20 cellular contexts compared by ENCODE assay signal in the genomic region with DNA sequence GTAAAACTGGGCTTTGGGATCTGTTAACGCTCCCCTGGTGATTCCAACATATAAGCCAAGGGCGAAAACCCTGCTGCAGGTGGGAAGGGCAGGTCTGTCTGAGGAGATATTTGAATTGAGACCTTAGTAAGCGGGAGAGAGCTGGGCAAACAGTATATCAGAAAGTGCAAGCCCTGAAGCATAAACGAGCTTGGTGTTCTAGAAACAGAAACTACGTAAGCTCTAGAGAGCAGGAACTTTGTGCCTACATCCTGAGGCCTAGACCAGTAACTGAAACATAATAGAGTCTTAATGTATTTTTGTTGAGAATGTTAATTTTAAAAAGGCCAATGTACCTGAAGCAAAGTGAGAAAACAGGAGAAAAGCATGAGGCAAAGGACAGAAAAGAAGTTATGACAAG.
DNase-seq lines count a peak whose midpoint lies in the region; ATAC-seq, FAIRE-seq and TF ChIP-seq lines count a peak whose summit lies in the region.
"Had no signal": no experiment of that assay in that cellular context is flagged by ENCODE, and none has a peak within 500 bp of the region (broad histone marks: within the 10 kb centered on the region; RNA-seq: fewer than 3 reads in every experiment).

No MANE protein-coding gene starts in this region.

- intact Hi-C loops in cardiac septum (cut with DNase I) = no loop called here

- no peak overlapping the region for H3K4me3 Mint-ChIP-seq in WTC11
- H3K4me3 Mint-ChIP-seq: CD8-positive, alpha-beta T cell; T-helper 17 cell had no signal

- no peak overlapping the region for H3K4me2 ChIP-seq in mesendoderm (ENCODE audit: low read length)

- no peaks in the 10 kb centered on the region for H3K27me3 ChIP-seq in mesendoderm (ENCODE audit: insufficient read depth, low read length, poor library complexity)
- H3K27me3 ChIP-seq: SJSA1 had no signal

- H3K4ac ChIP-seq in mesendoderm (ENCODE audit: low read depth, low read length) = peak overlapping the region; percentile 81

- no peak overlapping the region for H4K5ac ChIP-seq in mesendoderm (ENCODE audit: low read length)

- peaks cover 7% of the 10 kb centered on the region for H3K4me1 ChIP-seq in mesendoderm (ENCODE audit: control insufficient read depth, low read depth, low read length)
- H3K4me1 ChIP-seq: HAP-1 had no signal

- peak overlapping the region; percentile 12 for H2BK120ac ChIP-seq in mesendoderm (ENCODE audit: low read depth, low read length)

- no peak overlapping the region for H3K9ac ChIP-seq in mesendoderm (ENCODE audit: low read length)

- H3K4me1 Mint-ChIP-seq in WTC11 = peaks cover 71% of the 10 kb centered on the region

- no peak overlapping the region for H3K23ac ChIP-seq in mesendoderm (ENCODE audit: low read length)

- H3K27ac ChIP-seq in mesendoderm (ENCODE audit: low read depth, low read length) = peak overlapping the region; percentile 30
- H3K27ac ChIP-seq: SJSA1 had no signal

- peak; percentile 47 for FAIRE-seq in GM12891 (lab: Jason Lieb, UNC)

- H3K9me3 Mint-ChIP-seq in WTC11 = peaks cover 14% of the 10 kb centered on the region
- H3K9me3 Mint-ChIP-seq: CD8-positive, alpha-beta T cell had no signal

- no peaks in the 10 kb centered on the region for H3K79me1 ChIP-seq in mesendoderm (ENCODE audit: low read length)

- CTCF ChIA-PET in WTC11 (lab: Charles Lee) = interaction anchor here (0.7 kb wide), 1 partner anchor 10 kb away, joined by 3 read pairs; no protein-coding TSS in a partner anchor

- peak overlapping the region; percentile 69 for H3K27ac Mint-ChIP-seq in WTC11
- H3K27ac Mint-ChIP-seq: CD8-positive, alpha-beta T cell; T-helper 17 cell had no signal

- no peaks in the 10 kb centered on the region for H3K36me3 ChIP-seq in mesendoderm (ENCODE audit: control insufficient read depth, insufficient read depth, low read length)
- H3K36me3 ChIP-seq: HAP-1, SJSA1 had no signal

- no peak overlapping the region for H2AK5ac ChIP-seq in mesendoderm (ENCODE audit: low read length)

- WGBS in mesendoderm (ENCODE audit: extremely low coverage, insufficient coverage, low lambda C conversion rate) = no CpG with 5 or more reads among the region's 5 CpGs

- no peak overlapping the region for H4K8ac ChIP-seq in mesendoderm (ENCODE audit: low read depth, low read length)

- no peak overlapping the region for H3K4me3 ChIP-seq in mesendoderm (ENCODE audit: low read length)
- H3K4me3 ChIP-seq: HAP-1, SJSA1 had no signal

- peaks cover 18% of the 10 kb centered on the region for H3K36me3 Mint-ChIP-seq in WTC11
- H3K36me3 Mint-ChIP-seq: CD8-positive, alpha-beta T cell had no signal

- H3K27me3 Mint-ChIP-seq in WTC11 (ENCODE audit: low read depth) = no peaks in the 10 kb centered on the region

- H3K18ac ChIP-seq in mesendoderm (ENCODE audit: low read length) = peak overlapping the region; percentile 68

- no peak for TF ChIP-seq CTCF in WTC11 (IDR thresholded peaks at IDR 0.05)

- peak overlapping the region; percentile 29 for H3K56ac ChIP-seq in mesendoderm (ENCODE audit: low read length)

- POLR2A ChIA-PET in WTC11 (lab: Charles Lee) = no interaction called here

- ATAC-seq in HG03095 (IDR thresholded peaks at IDR 0.05; ENCODE audit: unreplicated experiment) (peak; percentile 65), WTC11 (no peak)
- ATAC-seq: CD8-positive, alpha-beta T cell; Right ventricle myocardium inferior; T-helper 17 cell had no signal

- DNase-seq in GM12891 (ENCODE audit: insufficient read length, low spot score) (no peak), WTC11 (ENCODE audit: low spot score) (no peak), mesendoderm (no peak), SKM-1 treated with dmso at 0.1 percent for 144 hours (lab: John Stamatoyannopoulos, UW; ENCODE audit: unreplicated experiment) (no peak), NCI-H1105 treated with DMSO at 0.1 percent for 48 hours (lab: John Stamatoyannopoulos, UW) (no peak), cardiac septum (ENCODE audit: low spot score) (no peak)
- DNase-seq: CD8-positive, alpha-beta T cell; DND-41; KBM-7; NCI-H1694; NCI-H2081; NCI-H2171; NCI-H524 treated with DMSO at 0.1 percent for 48 hours; NCI-H82; OCI-M1; T-helper 17 cell had no signal

- no peak overlapping the region for H2BK5ac ChIP-seq in mesendoderm (ENCODE audit: low read length)

- no peaks in the 10 kb centered on the region for H3K79me2 ChIP-seq in mesendoderm (ENCODE audit: control insufficient read depth, insufficient read depth, low read length)

- no peak for TF ChIP-seq POLR2A in GM12891 (IDR thresholded peaks at IDR 0.05; ENCODE audit: low read depth, low read length)

- H2BK15ac ChIP-seq in mesendoderm (replicated peaks; ENCODE audit: low read depth) = peak overlapping the region; percentile 74

TF ChIP-seq in GM12891, 5 proteins besides CTCF, POLR2A, EP300 and RAD21:
- TF ChIP-seq POLR2AphosphoS5 (IDR thresholded peaks at IDR 0.05; ENCODE audit: low read depth, low read length) (no peak), POU2F2 (IDR thresholded peaks at IDR 0.05; ENCODE audit: low read depth, low read length) (no peak), SPI1 (IDR thresholded peaks at IDR 0.05; ENCODE audit: low read depth, low read length) (no peak), PAX5 (IDR thresholded peaks at IDR 0.05; ENCODE audit: insufficient read depth, low read length, severe bottlenecking) (no peak), TAF1 (IDR thresholded peaks at IDR 0.05; ENCODE audit: low read depth, low read length) (no peak)
TF ChIP-seq in GM12891: peak in this region for 0.

TF ChIP-seq in WTC11, 78 proteins besides CTCF, POLR2A, EP300 and RAD21:
- TF ChIP-seq, protein P1, sequence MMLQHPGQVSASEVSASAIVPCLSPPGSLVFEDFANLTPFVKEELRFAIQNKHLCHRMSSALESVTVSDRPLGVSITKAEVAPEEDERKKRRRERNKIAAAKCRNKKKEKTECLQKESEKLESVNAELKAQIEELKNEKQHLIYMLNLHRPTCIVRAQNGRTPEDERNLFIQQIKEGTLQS (CRISPR knock-in tag; conservative IDR thresholded peaks at IDR 0.05) = no peak
